ENCODE assay signal across 8 cellular contexts in the genomic region with DNA sequence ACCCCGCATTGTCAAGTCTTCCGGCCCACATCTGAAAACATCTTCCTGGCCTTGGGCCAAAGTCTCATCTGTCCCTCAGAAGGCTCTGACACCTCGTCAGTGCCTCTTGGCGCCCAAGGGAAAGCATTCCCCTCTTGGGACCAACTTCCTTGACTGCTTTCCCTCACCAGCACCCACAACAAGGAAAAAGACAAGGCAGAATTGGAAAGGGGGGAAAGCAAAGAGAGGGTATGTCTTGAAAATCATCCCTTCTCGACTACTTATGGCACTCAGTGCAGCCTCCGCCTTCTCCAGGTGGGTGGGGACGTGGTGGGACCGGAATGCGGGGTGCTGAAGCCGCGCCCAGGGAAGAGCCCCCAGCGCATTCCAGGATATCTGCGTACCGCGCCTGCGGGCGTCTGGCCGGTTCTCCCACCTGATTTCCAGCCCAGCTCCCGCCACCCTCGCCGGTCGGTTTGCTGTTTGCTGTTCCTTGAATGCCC. TPM values are rescaled to one million over a fixed set of nuclear protein-coding genes. Genes with fewer than 3 reads are reported as not detected.
DNase-seq lines count a peak whose midpoint lies in the region; ATAC-seq, FAIRE-seq and TF ChIP-seq lines count a peak whose summit lies in the region.

No MANE protein-coding gene starts in this region.

- H3K27ac Mint-ChIP-seq in activated naive CD4-positive, alpha-beta T cell treated with anti-CD3 and anti-CD28 coated beads, Interleukin-2, amount 10 ng/mL, durations not matched to agents 7 days and 5 days: peak overlapping the region; percentile 79

- intact Hi-C loops in left colon (cut with DNase I, micrococcal nuclease): no loop called here

- TF ChIP-seq CTCF in brain microvascular endothelial cell (IDR thresholded peaks at IDR 0.05; ENCODE audit: low read depth, low read length, missing control alignments): no peak

- in situ Hi-C loops in brain microvascular endothelial cell (cut with HindIII; ENCODE audit: low pct_ligation_motif_present, low sequenced_read_pairs): no loop called here

- CTCF ChIA-PET in activated naive CD4-positive, alpha-beta T cell treated with anti-CD3 and anti-CD28 coated beads, Interleukin-2, amount 10 ng/mL, durations not matched to agents 7 days and 5 days (lab: Charles Lee): interaction anchor here (2.7 kb wide), 1 partner anchor 22 kb away, joined by 8 read pairs; a partner anchor contains a TSS

- TF ChIP-seq POLR2A in GM12892 (IDR thresholded peaks at IDR 0.05; ENCODE audit: low read depth, low read length): no peak

- peak overlapping the region; percentile 85 for H3K27ac ChIP-seq in brain microvascular endothelial cell
- peak overlapping the region; percentile 84 for H3K27ac ChIP-seq in temporal lobe (ENCODE audit: low read depth, low read length)

- H3K27me3 Mint-ChIP-seq in activated naive CD4-positive, alpha-beta T cell treated with anti-CD3 and anti-CD28 coated beads, Interleukin-2, amount 10 ng/mL, durations not matched to agents 7 days and 5 days: no peaks in the 10 kb centered on the region

- peak overlapping the region; percentile 76 for H3K4me3 Mint-ChIP-seq in activated naive CD4-positive, alpha-beta T cell treated with anti-CD3 and anti-CD28 coated beads, Interleukin-2, amount 10 ng/mL, durations not matched to agents 7 days and 5 days

- no peak for DNase-seq in activated naive CD4-positive, alpha-beta T cell treated with anti-CD3 and anti-CD28 coated beads, Interleukin-2, amount 10 ng/mL, durations not matched to agents 7 days and 5 days
- DNase-seq in activated naive CD4-positive, alpha-beta T cell (lab: John Stamatoyannopoulos, UW): no peak
- DNase-seq in NCI-H146 (lab: John Stamatoyannopoulos, UW): peak; percentile 71
- DNase-seq in brain microvascular endothelial cell: no peak
- peak; percentile 63 to 68 for DNase-seq in left colon
- no peak for DNase-seq in GM12892 (ENCODE audit: insufficient read length)

- peaks cover 26% of the 10 kb centered on the region for H3K36me3 Mint-ChIP-seq in activated naive CD4-positive, alpha-beta T cell treated with anti-CD3 and anti-CD28 coated beads, Interleukin-2, amount 10 ng/mL, durations not matched to agents 7 days and 5 days

- FAIRE-seq in GM12892 (lab: Jason Lieb, UNC): no peak

- H3K27me3 ChIP-seq in brain microvascular endothelial cell (replicated peaks): no peaks in the 10 kb centered on the region

- H3K4me3 ChIP-seq in brain microvascular endothelial cell (ENCODE audit: low read depth, low read length): peak overlapping the region; percentile 81

- ATAC-seq in left colon (peak; percentile 22), HG03565 (IDR thresholded peaks at IDR 0.05; ENCODE audit: unreplicated experiment) (no peak)

- peaks cover 75% of the 10 kb centered on the region for H3K4me1 Mint-ChIP-seq in activated naive CD4-positive, alpha-beta T cell treated with anti-CD3 and anti-CD28 coated beads, Interleukin-2, amount 10 ng/mL, durations not matched to agents 7 days and 5 days

- no peaks in the 10 kb centered on the region for H3K9me3 Mint-ChIP-seq in activated naive CD4-positive, alpha-beta T cell treated with anti-CD3 and anti-CD28 coated beads, Interleukin-2, amount 10 ng/mL, durations not matched to agents 7 days and 5 days

- H3K36me3 ChIP-seq in brain microvascular endothelial cell (replicated peaks): peaks cover 2% of the 10 kb centered on the region

RNA-seq across cellular contexts. Expression of a gene that starts 0.6 kb away (rescaled TPM):
- total RNA-seq in left colon (10 to 100 TPM; 68.8 to 70.9 TPM), temporal lobe (21.6 TPM)
- polyA plus RNA-seq in GM12892 (2012; ENCODE audit: missing spikeins): 53.2 TPM

RNA-seq across cellular contexts. Expression of a gene that starts 3.8 kb away (rescaled TPM):
- total RNA-seq in left colon: 10 to 100 TPM; 18.2 to 21.5 TPM
- total RNA-seq in temporal lobe: 6.4 TPM
- 15.3 TPM for polyA plus RNA-seq in GM12892 (2012; ENCODE audit: missing spikeins)

RNA-seq across cellular contexts. Expression of a gene that starts 5.5 kb away (rescaled TPM):
- total RNA-seq in left colon (10 to 100 TPM; 21.9 to 30.1 TPM), temporal lobe (2.7 TPM)
- 36.9 TPM for polyA plus RNA-seq in GM12892 (2012; ENCODE audit: missing spikeins)

RNA-seq across cellular contexts. Expression of a gene that starts 13.6 kb away (rescaled TPM):
- total RNA-seq in left colon (100 to 1,000 TPM; 147 to 149 TPM), temporal lobe (49.2 TPM)
- 114 TPM for polyA plus RNA-seq in GM12892 (2012; ENCODE audit: missing spikeins)

RNA-seq across cellular contexts. Expression of a gene that starts 17.4 kb away (rescaled TPM):
- total RNA-seq in left colon (10 to 100 TPM; 32.1 to 41.7 TPM), temporal lobe (15.2 TPM)
- 35.2 TPM for polyA plus RNA-seq in GM12892 (2012; ENCODE audit: missing spikeins)

Comparison
In these comparisons a context has a peak if more than half of its experiments do, and no peak if none do; other contexts are left out.
1. DNase-seq: peak in NCI-H146 (single experiment) and left colon (2 of 2); none in activated naive CD4-positive, alpha-beta T cell treated with anti-CD3 and anti-CD28 coated beads, Interleukin-2, amount 10 ng/mL, durations not matched to agents 7 days and 5 days (single experiment), activated naive CD4-positive, alpha-beta T cell (0 of 4), brain microvascular endothelial cell (single experiment) and GM12892 (single experiment).